2 cellular contexts compared by ENCODE assay signal in genomic region chr4:156578005-156578404, GRCh38.
TF ChIP-seq lines count a peak whose summit lies in the region.

No MANE protein-coding gene starts in this region.

TF ChIP-seq in SK-N-SH, 30 proteins besides CTCF, POLR2A, EP300 and RAD21:
- TF ChIP-seq FOSL2 (IDR thresholded peaks at IDR 0.05; ENCODE audit: borderline replicate concordance, low read depth) (no peak), MXI1 (IDR thresholded peaks at IDR 0.05; ENCODE audit: low read depth, low read length) (no peak), MAX (IDR thresholded peaks at IDR 0.05; ENCODE audit: low read depth) (no peak), EZH2phosphoT487 (IDR thresholded peaks at IDR 0.05; ENCODE audit: borderline replicate concordance, low read depth) (no peak), TCF12 (IDR thresholded peaks at IDR 0.05) (no peak), NRF1 (IDR thresholded peaks at IDR 0.05; ENCODE audit: low read depth, low read length) (no peak), RFX5 (IDR thresholded peaks at IDR 0.05; ENCODE audit: low read length) (no peak), USF2 (IDR thresholded peaks at IDR 0.05; ENCODE audit: borderline replicate concordance, low read depth, low read length) (no peak), PBX3 (IDR thresholded peaks at IDR 0.05) (no peak)

TF ChIP-seq in H1, 55 proteins besides CTCF, POLR2A, EP300 and RAD21 (continued from another document):
- TF ChIP-seq SP2 (IDR thresholded peaks at IDR 0.05; ENCODE audit: low read length), result no peak
TF ChIP-seq in H1: peak in this region for 0.
